1 cellular context compared by ENCODE assay signal in genomic region chr4:23876418-23877089, GRCh38.
TF ChIP-seq lines count a peak whose summit lies in the region.

No MANE protein-coding gene starts in this region.

TF ChIP-seq in H1, 55 proteins besides CTCF, POLR2A, EP300 and RAD21 (continued from another document):
- TF ChIP-seq ATF2 (IDR thresholded peaks at IDR 0.05; ENCODE audit: low read length): no peak
- TF ChIP-seq, protein P1, sequence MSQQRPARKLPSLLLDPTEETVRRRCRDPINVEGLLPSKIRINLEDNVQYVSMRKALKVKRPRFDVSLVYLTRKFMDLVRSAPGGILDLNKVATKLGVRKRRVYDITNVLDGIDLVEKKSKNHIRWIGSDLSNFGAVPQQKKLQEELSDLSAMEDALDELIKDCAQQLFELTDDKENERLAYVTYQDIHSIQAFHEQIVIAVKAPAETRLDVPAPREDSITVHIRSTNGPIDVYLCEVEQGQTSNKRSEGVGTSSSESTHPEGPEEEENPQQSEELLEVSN (IDR thresholded peaks at IDR 0.05): no peak
